1 cellular context compared by ENCODE assay signal in the genomic region with DNA sequence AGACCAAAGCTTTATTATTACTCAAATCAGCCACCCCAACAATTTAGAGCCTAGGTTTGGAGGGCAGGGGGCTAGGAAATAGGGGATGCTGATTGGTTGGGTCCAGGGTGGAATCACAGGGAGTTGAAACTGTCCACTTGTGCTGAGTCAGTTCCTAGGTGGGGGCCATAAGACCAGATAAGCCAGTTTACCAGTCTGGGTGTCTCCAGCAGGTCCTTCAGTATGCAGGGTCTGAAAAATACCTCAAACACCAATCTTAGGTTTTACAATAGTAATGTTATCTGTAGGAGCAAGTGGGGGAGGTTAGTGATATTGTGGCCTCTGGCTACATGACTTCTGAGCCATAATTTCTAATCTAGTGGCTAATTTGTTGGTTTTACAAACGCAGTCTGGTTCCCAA.
TF ChIP-seq lines count a peak whose summit lies in the region.

No MANE protein-coding gene starts in this region.

TF ChIP-seq in GM23338, 12 proteins besides CTCF, POLR2A, EP300 and RAD21 (continued from another document):
- TF ChIP-seq ZNF462 (CRISPR knock-in tag; IDR thresholded peaks at IDR 0.05): no peak
